16 cellular contexts compared by ENCODE assay signal in the genomic region with DNA sequence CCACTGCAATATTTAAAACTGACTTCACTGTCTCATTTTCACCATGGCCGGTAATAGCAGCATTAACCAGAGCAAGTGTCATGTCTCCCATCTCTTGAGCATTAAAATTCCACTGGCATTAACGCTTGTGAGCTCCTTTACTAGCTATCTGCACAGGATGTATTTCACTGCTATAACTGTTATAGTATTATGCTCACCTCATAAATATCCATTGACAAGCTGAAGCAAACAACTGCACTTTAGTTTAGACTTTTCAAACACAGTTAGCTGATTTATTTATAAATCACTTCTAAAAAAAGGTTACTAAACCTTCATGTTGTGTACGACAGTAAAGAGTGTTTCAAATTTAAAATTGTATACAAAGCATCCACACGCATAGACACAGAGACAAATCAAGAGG.
DNase-seq lines count a peak whose midpoint lies in the region; ATAC-seq and TF ChIP-seq lines count a peak whose summit lies in the region.
"Had no signal": no experiment of that assay in that cellular context is flagged by ENCODE, and none has a peak within 500 bp of the region (broad histone marks: within the 10 kb centered on the region; RNA-seq: fewer than 3 reads in every experiment).

No MANE protein-coding gene starts in this region.

- H3K27ac Mint-ChIP-seq in memory B cell = peak overlapping the region; percentile 35
- H3K27ac Mint-ChIP-seq: B cell; CD4-positive, CD25-positive, alpha-beta regulatory T cell; CD8-positive, alpha-beta memory T cell; H9 had no signal

- in situ Hi-C loops in G401 (cut with HindIII; ENCODE audit: low sequenced_read_pairs) = no loop called here

- no peak overlapping the region for H3K9ac ChIP-seq in rectal smooth muscle tissue (ENCODE audit: low read length)
- H3K9ac ChIP-seq: BLaER1 treated with 17β-estradiol and CSF1 and Interleukin-3, amounts not matched to agents 10 nM and 100 nM had no signal

- H3K4me3 ChIP-seq in esophagus muscularis mucosa (no peak overlapping the region), rectal smooth muscle tissue (ENCODE audit: low read length) (no peak overlapping the region)
- H3K4me3 ChIP-seq: BLaER1 treated with 17β-estradiol and CSF1 and Interleukin-3, amounts not matched to agents 10 nM and 100 nM had no signal

- no peaks in the 10 kb centered on the region for H3K4me1 Mint-ChIP-seq in memory B cell
- H3K4me1 Mint-ChIP-seq: B cell had no signal

- ATAC-seq in memory B cell (ENCODE audit: low read depth) = no peak

- TF ChIP-seq CTCF in esophagus muscularis mucosa (IDR thresholded peaks at IDR 0.05) = no peak

- no peak for TF ChIP-seq EP300 in esophagus muscularis mucosa (IDR thresholded peaks at IDR 0.05)

- intact Hi-C loops in esophagus muscularis mucosa (cut with DNase I) = no loop called here

- H3K9me3 ChIP-seq in esophagus muscularis mucosa = no peaks in the 10 kb centered on the region
- H3K9me3 ChIP-seq: BLaER1 treated with 17β-estradiol and CSF1 and Interleukin-3, amounts not matched to agents 10 nM and 100 nM had no signal

- no peak for DNase-seq in esophagus muscularis mucosa (ENCODE audit: extremely low spot score)
- DNase-seq in memory B cell (ENCODE audit: low spot score in 2 of 2) = no peak
- DNase-seq in NCI-H1105 (lab: John Stamatoyannopoulos, UW) = no peak
- no peak for DNase-seq in G401 (ENCODE audit: low spot score)
- no peak for DNase-seq in NCI-H1436 treated with DMSO at 0.1 percent for 48 hours (lab: John Stamatoyannopoulos, UW)
- DNase-seq: CD4-positive, CD25-positive, alpha-beta regulatory T cell; CD8-positive, alpha-beta memory T cell; COR-L47; DMS 273 treated with DMSO at 0.1 percent for 48 hours; DMS53; DND-41; EL; H9 had no signal

- H3K27me3 ChIP-seq in esophagus muscularis mucosa (no peaks in the 10 kb centered on the region), rectal smooth muscle tissue (ENCODE audit: control insufficient read depth, insufficient read depth, low read length) (no peaks in the 10 kb centered on the region)
- H3K27me3 ChIP-seq: BLaER1 treated with 17β-estradiol and CSF1 and Interleukin-3, amounts not matched to agents 10 nM and 100 nM had no signal

- H3K27me3 Mint-ChIP-seq in memory B cell = no peaks in the 10 kb centered on the region
- H3K27me3 Mint-ChIP-seq: B cell; CD4-positive, CD25-positive, alpha-beta regulatory T cell; CD8-positive, alpha-beta memory T cell had no signal

- no peaks in the 10 kb centered on the region for H3K9me3 Mint-ChIP-seq in memory B cell
- H3K9me3 Mint-ChIP-seq: CD8-positive, alpha-beta memory T cell had no signal

- H3K36me3 ChIP-seq in esophagus muscularis mucosa (no peaks in the 10 kb centered on the region), rectal smooth muscle tissue (ENCODE audit: control insufficient read depth, insufficient read depth, low read length) (no peaks in the 10 kb centered on the region)

- H3K36me3 Mint-ChIP-seq in memory B cell = peaks cover 3% of the 10 kb centered on the region

- no peak overlapping the region for H3K4me3 Mint-ChIP-seq in memory B cell
- H3K4me3 Mint-ChIP-seq: B cell; CD4-positive, CD25-positive, alpha-beta regulatory T cell; CD8-positive, alpha-beta memory T cell; H9 had no signal

- 58% methylated on average over 4 of the region's 4 CpGs for WGBS in esophagus muscularis mucosa

- H3K4me1 ChIP-seq in esophagus muscularis mucosa (peaks cover 0 to 46% (median 37%) of the 10 kb centered on the region in 4 donors), rectal smooth muscle tissue (ENCODE audit: control insufficient read depth, insufficient read depth, low read length) (no peaks in the 10 kb centered on the region)

- H3K27ac ChIP-seq in esophagus muscularis mucosa (replicated peaks in 1 of 4) (peak overlapping the region; percentile 65 to 75 (median 66)), rectal smooth muscle tissue (ENCODE audit: low read depth, low read length) (peak overlapping the region; percentile 42)
- H3K27ac ChIP-seq: BLaER1 treated with 17β-estradiol and CSF1 and Interleukin-3, amounts not matched to agents 10 nM and 100 nM had no signal

- no peak for TF ChIP-seq POLR2A in esophagus muscularis mucosa (IDR thresholded peaks at IDR 0.05; ENCODE audit: low read depth)
